ENCODE assay signal across 11 cellular contexts in the genomic region with DNA sequence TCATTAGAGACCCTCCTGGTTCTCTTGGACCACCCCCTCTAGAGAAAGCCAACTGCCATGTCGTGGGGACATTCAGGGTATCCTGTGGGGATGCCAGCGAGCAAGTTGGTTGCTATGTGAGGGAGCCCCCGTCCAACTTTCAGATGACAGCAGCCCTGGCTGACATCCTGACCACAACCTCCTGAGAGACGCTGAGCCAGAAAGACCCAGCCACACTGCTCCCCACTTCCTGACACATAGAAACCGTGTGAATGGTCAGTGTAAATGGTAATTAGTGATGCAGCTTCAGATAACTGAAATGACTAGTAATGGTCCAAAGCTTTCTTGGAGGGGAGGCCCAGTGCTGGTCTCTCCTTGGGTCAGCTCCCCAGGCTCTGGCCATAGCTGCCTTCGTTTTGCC. TPM values are rescaled to one million over a fixed set of nuclear protein-coding genes. Genes with fewer than 3 reads are reported as not detected.
DNase-seq lines count a peak whose midpoint lies in the region; ATAC-seq and TF ChIP-seq lines count a peak whose summit lies in the region.
"Had no signal": no experiment of that assay in that cellular context is flagged by ENCODE, and none has a peak within 500 bp of the region (broad histone marks: within the 10 kb centered on the region; RNA-seq: fewer than 3 reads in every experiment).

No MANE protein-coding gene starts in this region.

- TF ChIP-seq POLR2A in spleen (IDR thresholded peaks at IDR 0.05) = no peak

- H3K27me3 ChIP-seq in spleen (replicated peaks in 1 of 7) = peaks cover 0 to 14% (median 0%) of the 10 kb centered on the region in 7 donors

- H3K9me3 ChIP-seq in spleen = no peaks in the 10 kb centered on the region
- H3K9me3 ChIP-seq: Caco-2, heart left ventricle had no signal

- intact Hi-C loops in spleen (cut with DNase I; ENCODE audit: low total_unique reads) = no loop called here

- H3K4me1 ChIP-seq in spleen = peaks cover 0 to 41% (median 10%) of the 10 kb centered on the region in 6 donors

- no peak for TF ChIP-seq CTCF in spleen (IDR thresholded peaks at IDR 0.05 in 8 of 11, conservative IDR thresholded peaks at IDR 0.05 in 3 of 11)

- 46 to 60% (median 50%) methylated on average over 4 to 6 of the region's 6 CpGs for WGBS in spleen, 5 donors

- peak overlapping the region in 5 of 8 donors; percentile 43 to 78 (median 59) for H3K27ac ChIP-seq in spleen

- ATAC-seq in GM18867 (IDR thresholded peaks at IDR 0.05; ENCODE audit: unreplicated experiment) = peak; percentile 61
- ATAC-seq in HG02588 (IDR thresholded peaks at IDR 0.05; ENCODE audit: unreplicated experiment) = peak; percentile 68
- ATAC-seq in HG03520 (IDR thresholded peaks at IDR 0.05; ENCODE audit: unreplicated experiment) = peak; percentile 75

- no peaks in the 10 kb centered on the region for H3K36me3 ChIP-seq in spleen
- H3K36me3 ChIP-seq: heart left ventricle had no signal

- H3K4me3 ChIP-seq in spleen = no peak overlapping the region
- H3K4me3 ChIP-seq: heart left ventricle had no signal

- DNase-seq in spleen (no peak), DMS79 treated with DMSO at 0.1 percent for 48 hours (lab: John Stamatoyannopoulos, UW) (no peak), NCI-H1436 treated with DMSO at 0.1 percent for 48 hours (lab: John Stamatoyannopoulos, UW) (no peak)
- no peak for DNase-seq in activated CD4-positive, alpha-beta T cell treated with anti-CD3 and anti-CD28 coated beads for 1 hour
- DNase-seq: activated T-cell treated with anti-CD3 and anti-CD28 coated beads, Interleukin-2, amount 50 U/mL, for 48 hours; Caco-2; stimulated activated CD4-positive, alpha-beta T cell treated with anti-CD3 and anti-CD28 coated beads, Interleukin-12 subunit alpha, Interleukin-12 subunit beta, amount 100 ng/mL, for 4 hours had no signal

RNA-seq across cellular contexts. Expression of gene CLCN4, which starts 10.8 kb away (rescaled TPM):
- total RNA-seq in spleen = 10 to 100 TPM in 1 of 7 donors, 1 to 10 TPM in 6; 4.8 to 10.9 (median 5.3) TPM
- under 1 TPM; 0.63 to 0.85 (median 0.64) TPM for polyA plus RNA-seq in spleen
